Comparison of ENCODE assay signal across 18 cellular contexts in genomic region chr20:53224851-53225250, GRCh38.
DNase-seq lines count a peak whose midpoint lies in the region; ATAC-seq and TF ChIP-seq lines count a peak whose summit lies in the region.
"Had no signal": no experiment of that assay in that cellular context is flagged by ENCODE, and none has a peak within 500 bp of the region (broad histone marks: within the 10 kb centered on the region; RNA-seq: fewer than 3 reads in every experiment).

No MANE protein-coding gene starts in this region.

- TF ChIP-seq CTCF in astrocyte of the spinal cord (IDR thresholded peaks at IDR 0.05; ENCODE audit: low read depth, low read length) (no peak), nephron (IDR thresholded peaks at IDR 0.05; ENCODE audit: unreplicated experiment in 3 of 3) (no peak)

- DNase-seq in AG20443 (ENCODE audit: low spot score) (peak; percentile 43), M059J (ENCODE audit: low read depth) (peak; percentile 86), astrocyte of the spinal cord (ENCODE audit: low read depth, low spot score) (peak; percentile 12), NCI-H2029 (lab: John Stamatoyannopoulos, UW) (no peak), NOMO-1 (lab: John Stamatoyannopoulos, UW; ENCODE audit: unreplicated experiment in 2 of 2) (no peak), ACHN (no peak)
- DNase-seq: 8988T, COR-L47, KG1, NCI-H1092, NCI-H2107, NCI-H345, NCI-H748 treated with DMSO at 0.1 percent for 48 hours, SHP77 treated with DMSO at 0.1 percent for 48 hours had no signal

- in situ Hi-C loops in astrocyte of the spinal cord (cut with HindIII; ENCODE audit: low sequenced_read_pairs) (no loop called here), ACHN (cut with HindIII; ENCODE audit: low pct_ligation_motif_present, low pct_unique_long_range_greater_than_20kb, low sequenced_read_pairs) (no loop called here)

- no peak overlapping the region for H3K4me3 Mint-ChIP-seq in nephron
- H3K4me3 Mint-ChIP-seq: CD14-positive monocyte had no signal

- peaks cover 4% of the 10 kb centered on the region for H3K9me3 Mint-ChIP-seq in nephron

- H3K27ac Mint-ChIP-seq in nephron, result peak overlapping the region; percentile 6 to 93 (median 61)
- H3K27ac Mint-ChIP-seq: CD14-positive monocyte had no signal

- peaks cover 30% of the 10 kb centered on the region for H3K4me1 Mint-ChIP-seq in nephron

- ATAC-seq in GM18909 (IDR thresholded peaks at IDR 0.05; ENCODE audit: poor library complexity, unreplicated experiment), result no peak
- ATAC-seq: Panc1 had no signal

- H3K27me3 Mint-ChIP-seq in nephron (ENCODE audit: low read depth), result no peaks in the 10 kb centered on the region

- H3K36me3 Mint-ChIP-seq in nephron (ENCODE audit: low read depth), result peaks cover 8% of the 10 kb centered on the region
- H3K36me3 Mint-ChIP-seq: CD14-positive monocyte had no signal

- no peak overlapping the region for H3K4me3 ChIP-seq in astrocyte of the spinal cord (ENCODE audit: low read depth, low read length)

Comparison
In these comparisons a context has a peak if more than half of its experiments do, and no peak if none do; other contexts are left out.
1. DNase-seq: peak in AG20443 (single experiment), M059J (single experiment) and astrocyte of the spinal cord (single experiment); none in NCI-H2029 (single experiment), NOMO-1 (0 of 2) and ACHN (single experiment).